1 cellular context compared by ENCODE assay signal in genomic region chr17:282000-282911, GRCh38.
TF ChIP-seq lines count a peak whose summit lies in the region.

No MANE protein-coding gene starts in this region.

TF ChIP-seq in HepG2, 621 proteins besides CTCF, POLR2A, EP300 and RAD21 (continued from another document):
- TF ChIP-seq SIN3A (IDR thresholded peaks at IDR 0.05; ENCODE audit: borderline replicate concordance, low read depth, low read length) (no peak), ZNF263 (CRISPR knock-in tag; IDR thresholded peaks at IDR 0.05) (no peak), HNRNPUL1 (IDR thresholded peaks at IDR 0.05; ENCODE audit: low read depth, low read length) (no peak), CEBPB (IDR thresholded peaks at IDR 0.05; ENCODE audit: borderline replicate concordance, low read depth, low read length) (peak; percentile 98), NONO (IDR thresholded peaks at IDR 0.05) (no peak), NONO (CRISPR knock-in tag; conservative IDR thresholded peaks at IDR 0.05) (no peak), SMAD9 (CRISPR knock-in tag; IDR thresholded peaks at IDR 0.05) (no peak), ZNF567 (CRISPR knock-in tag; IDR thresholded peaks at IDR 0.05; ENCODE audit: borderline replicate concordance) (no peak), ISL2 (CRISPR knock-in tag; IDR thresholded peaks at IDR 0.05) (no peak), RBAK (CRISPR knock-in tag; IDR thresholded peaks at IDR 0.05) (peak; percentile 80), ZNF136 (CRISPR knock-in tag; IDR thresholded peaks at IDR 0.05; ENCODE audit: low read depth) (no peak), ZNF232 (CRISPR knock-in tag; IDR thresholded peaks at IDR 0.05; ENCODE audit: borderline replicate concordance) (no peak), ZNF430 (CRISPR knock-in tag; IDR thresholded peaks at IDR 0.05) (no peak), ZNF18 (CRISPR knock-in tag; IDR thresholded peaks at IDR 0.05; ENCODE audit: insufficient replicate concordance) (no peak), JUN (CRISPR knock-in tag; IDR thresholded peaks at IDR 0.05) (no peak), ZNF460 (CRISPR knock-in tag; IDR thresholded peaks at IDR 0.05; ENCODE audit: borderline replicate concordance) (no peak), ZFP82 (CRISPR knock-in tag; IDR thresholded peaks at IDR 0.05; ENCODE audit: borderline replicate concordance) (no peak), TEAD2 (CRISPR knock-in tag; IDR thresholded peaks at IDR 0.05) (no peak), FOXA3 (CRISPR knock-in tag; IDR thresholded peaks at IDR 0.05) (peak; percentile 87), ZNF33B (CRISPR knock-in tag; IDR thresholded peaks at IDR 0.05) (no peak), FOXP1 (IDR thresholded peaks at IDR 0.05) (no peak), FOXP1 (CRISPR knock-in tag; IDR thresholded peaks at IDR 0.05) (no peak), SNRNP70 (IDR thresholded peaks at IDR 0.05; ENCODE audit: low read depth, low read length) (no peak), ZNF704 (CRISPR knock-in tag; IDR thresholded peaks at IDR 0.05; ENCODE audit: borderline replicate concordance) (no peak)
